ENCODE assay signal across 11 cellular contexts in genomic region chr12:3945671-3946070, GRCh38.
"Had no signal": no experiment of that assay in that cellular context is flagged by ENCODE, and none has a peak within 500 bp of the region (broad histone marks: within the 10 kb centered on the region; RNA-seq: fewer than 3 reads in every experiment).

No MANE protein-coding gene starts in this region.

- H3K4me3 ChIP-seq: uterus had no signal

- H3K27ac ChIP-seq: uterus had no signal

- DNase-seq: activated CD4-positive, alpha-beta T cell treated with anti-CD3 and anti-CD28 coated beads, Interleukin-2, amount 50 U/mL, for 48 hours; activated CD4-positive, CD25-positive, alpha-beta regulatory T cell treated with anti-CD3 and anti-CD28 coated beads, Interleukin-2, amount 50 U/mL, for 72 hours; activated effector memory CD4-positive, alpha-beta T cell treated with anti-CD3 and anti-CD28 coated beads, Interleukin-2, amount 50 U/mL, for 16 hours; activated naive CD8-positive, alpha-beta T cell treated with anti-CD3 and anti-CD28 coated beads, Interleukin-2, amount 10 ng/mL, durations not matched to agents 7 days and 5 days; activated T-cell treated with anti-CD3 and anti-CD28 coated beads, Interleukin-2, amount 50 U/mL, for 4 hours; effector memory CD8-positive, alpha-beta T cell; stimulated activated CD4-positive, alpha-beta T cell treated with anti-CD3 and anti-CD28 coated beads, Interleukin-2, amount 100 ng/mL, for 48 hours; T-helper 9 cell; uterus had no signal

- H3K36me3 ChIP-seq: uterus had no signal

- H3K27me3 ChIP-seq: uterus had no signal

- H3K9me3 ChIP-seq: uterus had no signal

- H3K4me3 Mint-ChIP-seq: activated naive CD8-positive, alpha-beta T cell treated with anti-CD3 and anti-CD28 coated beads, Interleukin-2, amount 10 ng/mL, durations not matched to agents 7 days and 5 days; activated T-cell treated with anti-CD3 and anti-CD28 coated beads, Interleukin-2, amount 50 U/mL, for 4 hours; effector memory CD8-positive, alpha-beta T cell; natural killer cell treated with Interleukin-12 subunit alpha and Interleukin-12 subunit beta and Interleukin-15 and Interleukin-18, amount 100 ng/mL, for 72 hours; stimulated activated memory B cell treated with anti-CD40 and anti-IgM and Interleukin-4, amounts not matched to agents 10 μg/mL and 1 μg/mL and 100 μg/mL, for 72 hours had no signal

- H3K4me1 ChIP-seq: uterus had no signal

- H3K36me3 Mint-ChIP-seq: natural killer cell treated with Interleukin-12 subunit alpha and Interleukin-12 subunit beta and Interleukin-15 and Interleukin-18, amount 100 ng/mL, for 72 hours; stimulated activated memory B cell treated with anti-CD40 and anti-IgM and Interleukin-4, amounts not matched to agents 10 μg/mL and 1 μg/mL and 100 μg/mL, for 72 hours had no signal

- H3K9me3 Mint-ChIP-seq: natural killer cell treated with Interleukin-12 subunit alpha and Interleukin-12 subunit beta and Interleukin-15 and Interleukin-18, amount 100 ng/mL, for 72 hours; stimulated activated memory B cell treated with anti-CD40 and anti-IgM and Interleukin-4, amounts not matched to agents 10 μg/mL and 1 μg/mL and 100 μg/mL, for 72 hours had no signal

- H3K27ac Mint-ChIP-seq: activated naive CD8-positive, alpha-beta T cell treated with anti-CD3 and anti-CD28 coated beads, Interleukin-2, amount 10 ng/mL, durations not matched to agents 7 days and 5 days; effector memory CD8-positive, alpha-beta T cell; natural killer cell treated with Interleukin-12 subunit alpha and Interleukin-12 subunit beta and Interleukin-15 and Interleukin-18, amount 100 ng/mL, for 72 hours; stimulated activated memory B cell treated with anti-CD40 and anti-IgM and Interleukin-4, amounts not matched to agents 10 μg/mL and 1 μg/mL and 100 μg/mL, for 72 hours had no signal

- ATAC-seq: activated T-cell treated with anti-CD3 and anti-CD28 coated beads, Interleukin-2, amount 50 U/mL, for 4 hours; effector memory CD8-positive, alpha-beta T cell; natural killer cell treated with Interleukin-12 subunit alpha and Interleukin-12 subunit beta and Interleukin-15 and Interleukin-18, amount 100 ng/mL, for 72 hours; stimulated activated memory B cell treated with anti-CD40 and anti-IgM and Interleukin-4, amounts not matched to agents 10 μg/mL and 1 μg/mL and 100 μg/mL, for 72 hours had no signal
